ENCODE assay signal across 8 cellular contexts in the genomic region with DNA sequence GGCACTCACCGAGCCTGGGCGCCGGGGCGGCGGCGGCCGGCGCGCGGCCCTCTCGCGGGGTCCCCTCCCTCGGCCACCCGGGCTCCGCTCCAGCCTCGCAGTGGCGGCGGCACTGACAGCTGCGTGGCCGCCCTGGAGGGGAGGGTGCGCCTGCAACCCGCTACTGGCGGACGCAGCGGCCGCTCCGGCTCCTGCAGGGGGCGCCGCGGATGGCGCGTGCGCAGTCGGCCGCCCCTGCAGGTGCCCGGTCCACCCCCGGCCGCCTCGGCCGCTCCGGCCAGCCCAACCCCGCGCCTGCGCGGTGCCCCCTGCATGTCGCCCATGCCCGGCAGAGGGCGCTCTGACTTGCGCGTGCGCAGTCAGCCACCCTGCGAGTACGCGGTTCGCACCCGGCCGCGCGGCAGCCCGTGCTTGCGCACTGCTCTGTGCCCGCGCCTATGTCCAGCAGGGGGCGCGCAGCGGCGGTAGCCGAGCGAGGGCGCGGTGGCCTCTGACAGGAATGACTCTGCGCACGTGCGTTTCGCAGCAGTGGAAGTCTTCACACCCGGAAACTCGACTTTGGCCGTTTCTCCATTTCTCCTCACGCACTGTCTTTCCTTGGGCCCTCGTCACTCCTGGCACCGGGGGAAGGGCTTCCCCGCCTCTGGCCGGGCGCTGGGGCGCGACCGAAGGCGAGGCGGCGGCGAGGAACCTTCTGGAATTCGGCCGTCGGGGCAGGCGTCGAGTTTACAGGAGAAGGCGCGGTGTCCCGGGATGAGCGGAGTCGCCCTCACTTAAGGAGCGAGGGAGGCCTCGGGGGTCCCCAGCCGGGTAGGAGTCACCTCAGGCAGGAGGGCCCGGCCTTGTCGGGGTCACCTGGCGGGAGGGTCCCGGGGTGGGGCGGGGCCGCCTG. TPM values are rescaled to one million over a fixed set of nuclear protein-coding genes. Genes with fewer than 3 reads are reported as not detected.
DNase-seq lines count a peak whose midpoint lies in the region; TF ChIP-seq lines count a peak whose summit lies in the region.

A gene (minus strand): TSS at position 165 of the 892 bp plus-strand sequence. CDS start 14,262 bp downstream, outside the sequence.

- DNase-seq in COR-L47 (lab: John Stamatoyannopoulos, UW) (peak; percentile 90), GM20000 (ENCODE audit: low spot score) (peak; percentile 100), HS-5 (ENCODE audit: low read depth) (peak; percentile 68), NK-92 (lab: John Stamatoyannopoulos, UW; ENCODE audit: unreplicated experiment) (peak; percentile 45), mesendoderm (peak; percentile 95)
- DNase-seq in activated CD8-positive, alpha-beta memory T cell treated with anti-CD3 and anti-CD28 coated beads for 48 hours (ENCODE audit: low read depth in 2 of 3, low spot score in 2 of 3): peak; percentile 96 to 98 (median 98)
- DNase-seq in stimulated activated CD8-positive, alpha-beta memory T cell treated with anti-CD3 and anti-CD28 coated beads, Interleukin-15, amount 100 ng/mL, for 1 hour (ENCODE audit: low read depth): peak; percentile 83

- no peak within 1 kb of the TSS for H2BK15ac ChIP-seq in mesendoderm (replicated peaks; ENCODE audit: low read depth)

- no peaks in the 10 kb centered on the region for H3K79me2 ChIP-seq in mesendoderm (ENCODE audit: control insufficient read depth, insufficient read depth, low read length)

- H2AK5ac ChIP-seq in mesendoderm (ENCODE audit: low read length): no peak within 1 kb of the TSS

- H3K27me3 ChIP-seq in endocrine pancreas (ENCODE audit: control insufficient read depth, insufficient read depth, low read length) (no peaks in the 10 kb centered on the region), mesendoderm (ENCODE audit: insufficient read depth, low read length, poor library complexity) (peaks cover 8% of the 10 kb centered on the region)

- no peaks in the 10 kb centered on the region for H3K9me3 ChIP-seq in endocrine pancreas (ENCODE audit: control insufficient read depth, low read length)

- H2BK5ac ChIP-seq in mesendoderm (ENCODE audit: low read length): no peak within 1 kb of the TSS

- H3K36me3 ChIP-seq in endocrine pancreas (ENCODE audit: control insufficient read depth, insufficient read depth, low read length) (peaks cover 2% of the 10 kb centered on the region), mesendoderm (ENCODE audit: control insufficient read depth, insufficient read depth, low read length) (no peaks in the 10 kb centered on the region)

- no peak within 1 kb of the TSS for H4K8ac ChIP-seq in mesendoderm (ENCODE audit: low read depth, low read length)

- no peaks in the 10 kb centered on the region for H3K4me1 ChIP-seq in endocrine pancreas (ENCODE audit: control insufficient read depth, insufficient read depth, low read length)
- H3K4me1 ChIP-seq in mesendoderm (ENCODE audit: control insufficient read depth, low read depth, low read length): no peaks in the 10 kb centered on the region

- H3K4me3 ChIP-seq in endocrine pancreas (ENCODE audit: control insufficient read depth, insufficient read depth, low read length): peak within 1 kb of the TSS; percentile 55
- peak within 1 kb of the TSS; percentile 36 for H3K4me3 ChIP-seq in mesendoderm (ENCODE audit: low read length)

- H3K4me2 ChIP-seq in mesendoderm (ENCODE audit: low read length): peak within 1 kb of the TSS; percentile 91

- no peak within 1 kb of the TSS for H3K18ac ChIP-seq in mesendoderm (ENCODE audit: low read length)

- H3K79me1 ChIP-seq in mesendoderm (ENCODE audit: low read length): no peaks in the 10 kb centered on the region

- no CpG with 5 or more reads among the region's 110 CpGs for WGBS in mesendoderm (ENCODE audit: extremely low coverage, insufficient coverage, low lambda C conversion rate)

- H3K27ac ChIP-seq in mesendoderm (ENCODE audit: low read depth, low read length): no peak within 1 kb of the TSS

- peak; percentile 92 for TF ChIP-seq CTCF in GM20000 (IDR thresholded peaks at IDR 0.05; ENCODE audit: extremely low read depth, missing control alignments)

- peak within 1 kb of the TSS; percentile 81 for H3K9ac ChIP-seq in endocrine pancreas (ENCODE audit: control insufficient read depth, insufficient read depth, low read length)
- H3K9ac ChIP-seq in mesendoderm (ENCODE audit: low read length): peak within 1 kb of the TSS; percentile 10

- peak within 1 kb of the TSS; percentile 55 for H3K23ac ChIP-seq in mesendoderm (ENCODE audit: low read length)

- H3K56ac ChIP-seq in mesendoderm (ENCODE audit: low read length): peak within 1 kb of the TSS; percentile 71

- no peak within 1 kb of the TSS for H2BK120ac ChIP-seq in mesendoderm (ENCODE audit: low read depth, low read length)

- no peak within 1 kb of the TSS for H4K5ac ChIP-seq in mesendoderm (ENCODE audit: low read length)

- H3K4ac ChIP-seq in mesendoderm (ENCODE audit: low read depth, low read length): no peak within 1 kb of the TSS

RNA-seq across cellular contexts. Expression of the gene that starts here (rescaled TPM):
- 1.3 TPM for polyA plus RNA-seq in mesendoderm (2013, experiment 1 of 2)
- 1.5 TPM for polyA plus RNA-seq in mesendoderm (2013, experiment 2 of 2)

Comparison
In these comparisons a context has a peak if more than half of its experiments do, and no peak if none do; other contexts are left out.
1. DNase-seq: peak in every context shown above with its lines; median percentile 100 in GM20000; 98 in activated CD8-positive, alpha-beta memory T cell treated with anti-CD3 and anti-CD28 coated beads for 48 hours; 95 in mesendoderm; 90 in COR-L47; 83 in stimulated activated CD8-positive, alpha-beta memory T cell treated with anti-CD3 and anti-CD28 coated beads, Interleukin-15, amount 100 ng/mL, for 1 hour; 68 in HS-5; 45 in NK-92.